Comparison of ENCODE assay signal across 3 cellular contexts in genomic region chr4:186687263-186687662, GRCh38.
TF ChIP-seq lines count a peak whose summit lies in the region.

No MANE protein-coding gene starts in this region.

TF ChIP-seq in GM12891, 5 proteins besides CTCF, POLR2A, EP300 and RAD21:
- TF ChIP-seq TAF1 (IDR thresholded peaks at IDR 0.05; ENCODE audit: low read depth, low read length): no peak
- TF ChIP-seq SPI1 (IDR thresholded peaks at IDR 0.05; ENCODE audit: low read depth, low read length): peak; percentile 36; the same call in 1 of the 2 replicates

TF ChIP-seq in GM12878, 131 proteins besides CTCF, POLR2A, EP300 and RAD21:
- TF ChIP-seq EGR1 (IDR thresholded peaks at IDR 0.05; ENCODE audit: borderline replicate concordance in 1 of 2, low read depth in 2 of 2, low read length in 2 of 2) (no peak), HCFC1 (IDR thresholded peaks at IDR 0.05; ENCODE audit: low read length) (no peak), SPI1 (IDR thresholded peaks at IDR 0.05; ENCODE audit: borderline replicate concordance, insufficient read depth, low read depth, low read length) (peak; percentile 13; the same call in 1 of the 2 replicates)
- TF ChIP-seq, protein P1, sequence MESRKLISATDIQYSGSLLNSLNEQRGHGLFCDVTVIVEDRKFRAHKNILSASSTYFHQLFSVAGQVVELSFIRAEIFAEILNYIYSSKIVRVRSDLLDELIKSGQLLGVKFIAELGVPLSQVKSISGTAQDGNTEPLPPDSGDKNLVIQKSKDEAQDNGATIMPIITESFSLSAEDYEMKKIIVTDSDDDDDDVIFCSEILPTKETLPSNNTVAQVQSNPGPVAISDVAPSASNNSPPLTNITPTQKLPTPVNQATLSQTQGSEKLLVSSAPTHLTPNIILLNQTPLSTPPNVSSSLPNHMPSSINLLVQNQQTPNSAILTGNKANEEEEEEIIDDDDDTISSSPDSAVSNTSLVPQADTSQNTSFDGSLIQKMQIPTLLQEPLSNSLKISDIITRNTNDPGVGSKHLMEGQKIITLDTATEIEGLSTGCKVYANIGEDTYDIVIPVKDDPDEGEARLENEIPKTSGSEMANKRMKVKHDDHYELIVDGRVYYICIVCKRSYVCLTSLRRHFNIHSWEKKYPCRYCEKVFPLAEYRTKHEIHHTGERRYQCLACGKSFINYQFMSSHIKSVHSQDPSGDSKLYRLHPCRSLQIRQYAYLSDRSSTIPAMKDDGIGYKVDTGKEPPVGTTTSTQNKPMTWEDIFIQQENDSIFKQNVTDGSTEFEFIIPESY (IDR thresholded peaks at IDR 0.05): no peak

TF ChIP-seq in SK-N-SH, 30 proteins besides CTCF, POLR2A, EP300 and RAD21:
- no peak for TF ChIP-seq FOSL2 (IDR thresholded peaks at IDR 0.05; ENCODE audit: borderline replicate concordance, low read depth)
- TF ChIP-seq ELF1 (IDR thresholded peaks at IDR 0.05): no peak
- no peak for TF ChIP-seq FOXJ3 (CRISPR knock-in tag; IDR thresholded peaks at IDR 0.05)
- TF ChIP-seq GATA2 (CRISPR knock-in tag; IDR thresholded peaks at IDR 0.05): no peak
- TF ChIP-seq, protein P2, sequence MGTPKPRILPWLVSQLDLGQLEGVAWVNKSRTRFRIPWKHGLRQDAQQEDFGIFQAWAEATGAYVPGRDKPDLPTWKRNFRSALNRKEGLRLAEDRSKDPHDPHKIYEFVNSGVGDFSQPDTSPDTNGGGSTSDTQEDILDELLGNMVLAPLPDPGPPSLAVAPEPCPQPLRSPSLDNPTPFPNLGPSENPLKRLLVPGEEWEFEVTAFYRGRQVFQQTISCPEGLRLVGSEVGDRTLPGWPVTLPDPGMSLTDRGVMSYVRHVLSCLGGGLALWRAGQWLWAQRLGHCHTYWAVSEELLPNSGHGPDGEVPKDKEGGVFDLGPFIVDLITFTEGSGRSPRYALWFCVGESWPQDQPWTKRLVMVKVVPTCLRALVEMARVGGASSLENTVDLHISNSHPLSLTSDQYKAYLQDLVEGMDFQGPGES (IDR thresholded peaks at IDR 0.05; ENCODE audit: low read depth, low read length): no peak
- TF ChIP-seq TCF12 (IDR thresholded peaks at IDR 0.05): no peak
- TF ChIP-seq FOXM1 (IDR thresholded peaks at IDR 0.05; ENCODE audit: low read depth): no peak
- TF ChIP-seq, protein P1 (IDR thresholded peaks at IDR 0.05; ENCODE audit: borderline replicate concordance, low read depth): no peak
